ENCODE assay signal across 16 cellular contexts in the genomic region with DNA sequence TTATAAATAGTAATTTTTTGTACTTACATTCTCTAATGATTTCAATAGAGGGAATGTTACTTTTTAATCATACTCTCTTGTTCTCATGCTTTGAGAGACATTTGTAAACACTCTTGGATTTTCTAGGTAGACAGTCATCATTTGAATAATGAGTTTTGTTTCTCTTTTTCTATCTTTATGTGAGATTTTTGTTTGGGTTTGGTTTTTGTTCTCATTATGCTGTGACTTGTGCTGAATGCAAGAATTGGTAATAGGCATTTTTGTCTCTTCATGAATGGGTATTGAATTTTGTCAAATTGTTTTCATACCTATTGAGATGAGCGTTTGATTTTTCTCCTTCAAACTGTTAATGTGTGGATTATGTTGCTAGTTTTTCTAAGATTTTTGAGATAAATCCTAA. TPM values are rescaled to one million over a fixed set of nuclear protein-coding genes. Genes with fewer than 3 reads are reported as not detected.
A peak's percentile ranks its signal among the peaks of the same experiment; 100 is the strongest.
DNase-seq lines count a peak whose midpoint lies in the region; ATAC-seq lines count a peak whose summit lies in the region.
"Had no signal": no experiment of that assay in that cellular context is flagged by ENCODE, and none has a peak within 500 bp of the region (broad histone marks: within the 10 kb centered on the region; RNA-seq: fewer than 3 reads in every experiment).

No MANE protein-coding gene starts in this region.

- peak overlapping the region; percentile 91 to 100 (median 94) for H3K27ac Mint-ChIP-seq in CD4-positive, CD25-positive, alpha-beta regulatory T cell
- H3K27ac Mint-ChIP-seq in activated T-helper 17 cell treated with anti-CD3 and anti-CD28 coated beads, Interleukin-2, amount 50 U/mL, for 72 hours: peak overlapping the region; percentile 54
- H3K27ac Mint-ChIP-seq: activated naive CD4-positive, alpha-beta T cell treated with anti-CD3 and anti-CD28 coated beads, Interleukin-2, amount 50 U/mL, for 72 hours; WTC11 had no signal

- H3K23ac ChIP-seq in mesenchymal stem cell (ENCODE audit: low read length in 2 of 2): no peak overlapping the region

- H3K27ac ChIP-seq in CD4-positive, CD25-positive, alpha-beta regulatory T cell (ENCODE audit: insufficient read depth, low read length, poor library complexity, severe bottlenecking): peak overlapping the region; percentile 97
- no peak overlapping the region for H3K27ac ChIP-seq in mesenchymal stem cell (ENCODE audit: low read length, poor library complexity, severe bottlenecking)
- H3K27ac ChIP-seq: SK-N-MC had no signal

- no peak overlapping the region for H3K4me2 ChIP-seq in mesenchymal stem cell (ENCODE audit: low read length, poor library complexity, severe bottlenecking)

- H4K91ac ChIP-seq in mesenchymal stem cell (ENCODE audit: low read length): no peak overlapping the region

- peaks cover 0 to 2% (median 0%) of the 10 kb centered on the region in 7 donors for H3K9me3 Mint-ChIP-seq in CD4-positive, CD25-positive, alpha-beta regulatory T cell
- H3K9me3 Mint-ChIP-seq in activated T-helper 17 cell treated with anti-CD3 and anti-CD28 coated beads, Interleukin-2, amount 50 U/mL, for 72 hours: peaks cover 1% of the 10 kb centered on the region
- H3K9me3 Mint-ChIP-seq: activated naive CD4-positive, alpha-beta T cell treated with anti-CD3 and anti-CD28 coated beads, Interleukin-2, amount 50 U/mL, for 72 hours; WTC11 had no signal

- no peak for ATAC-seq in CD4-positive, CD25-positive, alpha-beta regulatory T cell (ENCODE audit: low read depth in 2 of 2)
- peak; percentile 32 for ATAC-seq in GM18868 (IDR thresholded peaks at IDR 0.05; ENCODE audit: unreplicated experiment)
- peak; percentile 54 for ATAC-seq in HG02623 (IDR thresholded peaks at IDR 0.05; ENCODE audit: unreplicated experiment)
- peak; percentile 46 for ATAC-seq in activated T-helper 17 cell treated with anti-CD3 and anti-CD28 coated beads, Interleukin-2, amount 50 U/mL, for 72 hours (replicated peaks)
- no peak for ATAC-seq in GM21360 (IDR thresholded peaks at IDR 0.05; ENCODE audit: unreplicated experiment)
- ATAC-seq: WTC11 had no signal

- no peak overlapping the region for H2BK15ac ChIP-seq in mesenchymal stem cell (ENCODE audit: low read depth, poor library complexity, severe bottlenecking)

- no peak overlapping the region for H4K8ac ChIP-seq in mesenchymal stem cell (ENCODE audit: low read length)

- H3K27me3 Mint-ChIP-seq in CD4-positive, CD25-positive, alpha-beta regulatory T cell: no peaks in the 10 kb centered on the region
- H3K27me3 Mint-ChIP-seq in activated T-helper 17 cell treated with anti-CD3 and anti-CD28 coated beads, Interleukin-2, amount 50 U/mL, for 72 hours: no peaks in the 10 kb centered on the region

- H3K4me3 Mint-ChIP-seq in CD4-positive, CD25-positive, alpha-beta regulatory T cell: peak overlapping the region in 1 of 4 donors; percentile 34
- peak overlapping the region; percentile 19 for H3K4me3 Mint-ChIP-seq in activated T-helper 17 cell treated with anti-CD3 and anti-CD28 coated beads, Interleukin-2, amount 50 U/mL, for 72 hours
- H3K4me3 Mint-ChIP-seq: WTC11 had no signal

- H3K9me3 ChIP-seq in CD4-positive, CD25-positive, alpha-beta regulatory T cell (ENCODE audit: control insufficient read depth in 2 of 2, low read length in 2 of 2): no peaks in the 10 kb centered on the region
- no peaks in the 10 kb centered on the region for H3K9me3 ChIP-seq in mesenchymal stem cell (ENCODE audit: control insufficient read depth, low read length)

- no peak overlapping the region for H2AK5ac ChIP-seq in mesenchymal stem cell (ENCODE audit: low read length, severe bottlenecking)

- no peak overlapping the region for H2BK120ac ChIP-seq in mesenchymal stem cell (ENCODE audit: low read depth, low read length)

- no peak overlapping the region for H2BK12ac ChIP-seq in mesenchymal stem cell (ENCODE audit: low read length in 2 of 2)

- DNase-seq in CD4-positive, CD25-positive, alpha-beta regulatory T cell: no peak
- DNase-seq in mesenchymal stem cell: no peak
- DNase-seq in DMS79 treated with DMSO at 0.1 percent for 48 hours (lab: John Stamatoyannopoulos, UW): no peak
- no peak for DNase-seq in RKO (ENCODE audit: low spot score)
- DNase-seq: erythroblast, H7, Kasumi-1, mammary epithelial cell, NCI-H2029 had no signal

- no peak overlapping the region for H3K18ac ChIP-seq in mesenchymal stem cell (ENCODE audit: low read depth in 1 of 2, low read length in 2 of 2)

- H3K4me3 ChIP-seq in CD4-positive, CD25-positive, alpha-beta regulatory T cell (ENCODE audit: low read depth, low read length): no peak overlapping the region
- H3K4me3 ChIP-seq in mesenchymal stem cell (ENCODE audit: insufficient read depth in 1 of 2, low read depth in 1 of 2, low read length in 2 of 2): no peak overlapping the region
- H3K4me3 ChIP-seq: SK-N-MC had no signal

- no CpG with 5 or more reads among the region's 1 CpG for WGBS in mesenchymal stem cell

- peaks cover 13% of the 10 kb centered on the region for H3K79me1 ChIP-seq in mesenchymal stem cell (replicated peaks; ENCODE audit: low read length, poor library complexity, severe bottlenecking)

- H3K4me1 ChIP-seq in CD4-positive, CD25-positive, alpha-beta regulatory T cell (ENCODE audit: control insufficient read depth, insufficient read depth, low read length, poor library complexity, severe bottlenecking): peaks cover 83% of the 10 kb centered on the region
- H3K4me1 ChIP-seq in mesenchymal stem cell (ENCODE audit: control insufficient read depth, insufficient read depth, low read depth, low read length): peaks cover 2% of the 10 kb centered on the region

- no peak overlapping the region for H3K9ac ChIP-seq in mesenchymal stem cell (ENCODE audit: low read length)

- H2BK5ac ChIP-seq in mesenchymal stem cell (ENCODE audit: low read depth, low read length, poor library complexity, severe bottlenecking): no peak overlapping the region

- no peaks in the 10 kb centered on the region for H3K27me3 ChIP-seq in CD4-positive, CD25-positive, alpha-beta regulatory T cell (ENCODE audit: control insufficient read depth, insufficient read depth, low read length)
- H3K27me3 ChIP-seq in mesenchymal stem cell (ENCODE audit: control insufficient read depth in 1 of 2, insufficient read depth in 1 of 2, low read length in 2 of 2): no peaks in the 10 kb centered on the region

- H3K36me3 Mint-ChIP-seq in CD4-positive, CD25-positive, alpha-beta regulatory T cell: peaks cover 29% of the 10 kb centered on the region
- H3K36me3 Mint-ChIP-seq in activated T-helper 17 cell treated with anti-CD3 and anti-CD28 coated beads, Interleukin-2, amount 50 U/mL, for 72 hours (ENCODE audit: low read depth): peaks cover 57% of the 10 kb centered on the region

- peaks cover 8% of the 10 kb centered on the region for H3K36me3 ChIP-seq in CD4-positive, CD25-positive, alpha-beta regulatory T cell (ENCODE audit: control insufficient read depth, insufficient read depth, low read length)
- peaks cover 12 to 35% of the 10 kb centered on the region in 2 experiments for H3K36me3 ChIP-seq in mesenchymal stem cell (ENCODE audit: control insufficient read depth in 1 of 2, insufficient read depth in 2 of 2, low read depth in 1 of 2, low read length in 2 of 2)

- H2AFZ ChIP-seq in mesenchymal stem cell (ENCODE audit: low read depth, low read length): no peak overlapping the region

- peaks cover 70 to 90% (median 78%) of the 10 kb centered on the region in 4 donors for H3K4me1 Mint-ChIP-seq in CD4-positive, CD25-positive, alpha-beta regulatory T cell
- peaks cover 85% of the 10 kb centered on the region for H3K4me1 Mint-ChIP-seq in activated T-helper 17 cell treated with anti-CD3 and anti-CD28 coated beads, Interleukin-2, amount 50 U/mL, for 72 hours

- no peak overlapping the region for H3K14ac ChIP-seq in mesenchymal stem cell (ENCODE audit: low read length in 2 of 2)

- no peak overlapping the region for H3K4ac ChIP-seq in mesenchymal stem cell (ENCODE audit: low read depth in 1 of 2, low read length in 2 of 2)

RNA-seq across cellular contexts. Expression of gene GPR183, which starts 56.8 kb away (rescaled TPM):
- 206 TPM for total RNA-seq in CD4-positive, CD25-positive, alpha-beta regulatory T cell
- polyA plus RNA-seq in CD4-positive, CD25-positive, alpha-beta regulatory T cell: 100 to 1,000 TPM; 262 to 418 (median 324) TPM
- 10 to 100 TPM; 92.4 to 95.1 TPM for total RNA-seq in activated T-helper 17 cell treated with anti-CD3 and anti-CD28 coated beads, Interleukin-2, amount 50 U/mL, for 72 hours
- 8.4 TPM for polyA plus RNA-seq in mesenchymal stem cell (2013, experiment 1 of 2)
- polyA plus RNA-seq in mesenchymal stem cell (2013, experiment 2 of 2): 8.1 TPM
- total RNA-seq: H7, mammary epithelial cell had no signal
- polyA plus RNA-seq: mammary epithelial cell had no signal

Comparison
In these comparisons a context has a peak if more than half of its experiments do, and no peak if none do; other contexts are left out.
1. ATAC-seq: peak in GM18868 (single experiment), HG02623 (single experiment) and activated T-helper 17 cell treated with anti-CD3 and anti-CD28 coated beads, Interleukin-2, amount 50 U/mL, for 72 hours (single experiment); none in CD4-positive, CD25-positive, alpha-beta regulatory T cell (0 of 2) and GM21360 (single experiment).